In the genomic region with DNA sequence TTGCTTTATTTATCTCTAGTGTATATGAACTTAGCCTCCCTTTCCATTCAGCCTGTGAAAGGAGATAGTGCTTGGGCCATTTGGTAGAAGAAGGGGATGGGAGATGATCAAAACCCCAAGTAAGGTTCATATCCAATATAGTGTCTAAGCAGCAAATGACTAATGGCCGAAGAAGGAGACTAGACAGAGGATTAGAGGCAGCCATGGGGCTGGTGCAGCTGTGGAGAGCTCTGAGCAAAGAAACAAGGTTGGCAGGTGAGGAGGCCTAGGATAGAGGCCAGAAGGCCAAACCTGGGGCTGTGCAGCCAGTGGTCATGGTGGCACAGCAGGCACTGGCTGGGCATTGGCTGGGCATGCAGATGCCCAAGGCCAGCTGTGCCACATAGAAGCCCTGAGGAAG, we compare ENCODE assay signal across 18 cellular contexts. TPM values are rescaled to one million over a fixed set of nuclear protein-coding genes. Genes with fewer than 3 reads are reported as not detected.
A peak's percentile ranks its signal among the peaks of the same experiment; 100 is the strongest.
DNase-seq lines count a peak whose midpoint lies in the region; ATAC-seq and TF ChIP-seq lines count a peak whose summit lies in the region.
"Had no signal": no experiment of that assay in that cellular context is flagged by ENCODE, and none has a peak within 500 bp of the region (broad histone marks: within the 10 kb centered on the region; RNA-seq: fewer than 3 reads in every experiment).

No MANE protein-coding gene starts in this region.

- peaks cover 2% of the 10 kb centered on the region for H3K36me3 Mint-ChIP-seq in progenitor cell of endocrine pancreas (ENCODE audit: insufficient read depth)

- H3K27ac ChIP-seq in RWPE2 (ENCODE audit: poor library complexity, severe bottlenecking) (peak overlapping the region; percentile 97), hepatocyte (peak overlapping the region; percentile 94)

- peak overlapping the region; percentile 70 for H3K27ac Mint-ChIP-seq in progenitor cell of endocrine pancreas
- H3K27ac Mint-ChIP-seq: dendritic cell treated with granulocyte-macrophage colony-stimulating factor and Interleukin-4, amounts not matched to agents 40 ng/mL and 50 ng/mL, for 4 days had no signal

- no peaks in the 10 kb centered on the region for H3K27me3 Mint-ChIP-seq in progenitor cell of endocrine pancreas
- H3K27me3 Mint-ChIP-seq: dendritic cell treated with granulocyte-macrophage colony-stimulating factor and Interleukin-4, amounts not matched to agents 40 ng/mL and 50 ng/mL, for 4 days had no signal

- WGBS in hepatocyte (ENCODE audit: low lambda C conversion rate, missing lambda C conversion rate): 44% methylated on average over 1 of the region's 1 CpG

- H2AFZ ChIP-seq in hepatocyte: no peak overlapping the region

- H3K9me2 ChIP-seq in hepatocyte (replicated peaks; ENCODE audit: insufficient read depth): no peaks in the 10 kb centered on the region

- TF ChIP-seq CTCF in RWPE2 (IDR thresholded peaks at IDR 0.05; ENCODE audit: poor library complexity, severe bottlenecking) (no peak), hepatocyte (IDR thresholded peaks at IDR 0.05; ENCODE audit: poor library complexity) (no peak), progenitor cell of endocrine pancreas (IDR thresholded peaks at IDR 0.05; ENCODE audit: unreplicated experiment) (no peak)

- H4K20me1 ChIP-seq in hepatocyte (ENCODE audit: insufficient read depth, poor library complexity, severe bottlenecking): no peaks in the 10 kb centered on the region

- no peaks in the 10 kb centered on the region for H3K79me2 ChIP-seq in hepatocyte

- H3K27me3 ChIP-seq in RWPE2 (ENCODE audit: insufficient read depth, poor library complexity, severe bottlenecking) (no peaks in the 10 kb centered on the region), hepatocyte (no peaks in the 10 kb centered on the region)
- H3K27me3 ChIP-seq: testis had no signal

- no peaks in the 10 kb centered on the region for H3K36me3 ChIP-seq in RWPE2 (ENCODE audit: low read depth)
- H3K36me3 ChIP-seq in hepatocyte (replicated peaks; ENCODE audit: insufficient read depth, low read depth): no peaks in the 10 kb centered on the region

- H3K9me3 Mint-ChIP-seq in progenitor cell of endocrine pancreas (ENCODE audit: low read depth): peaks cover 3% of the 10 kb centered on the region
- H3K9me3 Mint-ChIP-seq: dendritic cell treated with granulocyte-macrophage colony-stimulating factor and Interleukin-4, amounts not matched to agents 40 ng/mL and 50 ng/mL, for 4 days; T-helper 2 cell treated with Interferon-gamma antibody and Interleukin-4, amounts not matched to agents 5 μg/mL and 100 μg/mL, for 36 hours had no signal

- H3K4me2 ChIP-seq in hepatocyte: peak overlapping the region; percentile 21

- peaks cover 64% of the 10 kb centered on the region for H3K4me1 Mint-ChIP-seq in progenitor cell of endocrine pancreas (ENCODE audit: low read depth)

- ATAC-seq in RWPE2 (ENCODE audit: low read depth) (no peak), GM18907 (IDR thresholded peaks at IDR 0.05; ENCODE audit: unreplicated experiment) (no peak), HG02840 (IDR thresholded peaks at IDR 0.05; ENCODE audit: low FRiP score, unreplicated experiment) (no peak), HG03460 (IDR thresholded peaks at IDR 0.05; ENCODE audit: unreplicated experiment) (no peak)

- H3K4me3 Mint-ChIP-seq in progenitor cell of endocrine pancreas (ENCODE audit: low read depth): no peak overlapping the region

- H3K4me1 ChIP-seq in RWPE2 (ENCODE audit: insufficient read depth, poor library complexity, severe bottlenecking) (peaks cover 64% of the 10 kb centered on the region), hepatocyte (ENCODE audit: insufficient read depth) (peaks cover 78% of the 10 kb centered on the region)

- no peak overlapping the region for H3K4me3 ChIP-seq in RWPE2 (ENCODE audit: severe bottlenecking)
- no peak overlapping the region for H3K4me3 ChIP-seq in hepatocyte
- H3K4me3 ChIP-seq: testis had no signal

- DNase-seq in Daoy (ENCODE audit: low read depth): peak; percentile 58
- DNase-seq in RWPE2 (ENCODE audit: low spot score): no peak
- DNase-seq in hepatocyte (ENCODE audit: low spot score): no peak
- DNase-seq in progenitor cell of endocrine pancreas (ENCODE audit: low spot score, unreplicated experiment): no peak
- DNase-seq in ecto neural progenitor cell (ENCODE audit: low spot score): no peak
- DNase-seq: activated CD4-positive, alpha-beta T cell treated with anti-CD3 and anti-CD28 coated beads for 4 hours; activated T-cell treated with anti-CD3 and anti-CD28 coated beads, Interleukin-2, amount 50 U/mL, for 1 hour; amygdala; midbrain; NCI-H774; testis had no signal

- H3K9me3 ChIP-seq in RWPE2 (ENCODE audit: severe bottlenecking) (no peaks in the 10 kb centered on the region), hepatocyte (ENCODE audit: low read depth) (no peaks in the 10 kb centered on the region)
- H3K9me3 ChIP-seq: testis had no signal

RNA-seq across cellular contexts. Expression of gene CPA1, which starts 10.5 kb away (rescaled TPM):
- total RNA-seq in Daoy (2014; rRNA removed; shearing (Covaris generic)): not detected in 2 replicates
- total RNA-seq in hepatocyte: 3.4 and 3.8 TPM in 2 replicates
- 4.4 and 5.8 TPM in 2 replicates for polyA plus RNA-seq in hepatocyte
- total RNA-seq in progenitor cell of endocrine pancreas: 17.8 and 23.7 TPM in 2 replicates
- total RNA-seq: Right ventricle myocardium inferior had no signal

RNA-seq across cellular contexts. Expression of gene CPA5, which starts 25.2 kb away (rescaled TPM):
- total RNA-seq in Daoy (2014; rRNA removed; shearing (Covaris generic)): 0.06 TPM in 1 of 2 replicates, not detected in the other
- total RNA-seq in hepatocyte (not detected in 2 replicates), progenitor cell of endocrine pancreas (not detected in 2 replicates)
- 0.30 TPM in 1 of 2 replicates, not detected in the other for polyA plus RNA-seq in hepatocyte
- total RNA-seq: posterior vena cava, Right ventricle myocardium inferior had no signal
